ENCODE assay signal across 8 cellular contexts in genomic region chr4:75673027-75673958, GRCh38. TPM values are rescaled to one million over a fixed set of nuclear protein-coding genes. Genes with fewer than 3 reads are reported as not detected.
DNase-seq lines count a peak whose midpoint lies in the region; ATAC-seq and TF ChIP-seq lines count a peak whose summit lies in the region.

G3BP2 (minus strand) TSS chr4:75673411; CDS start chr4:75662025, 11,386 bp downstream.

- no peaks in the 10 kb centered on the region for H3K27me3 Mint-ChIP-seq in activated CD4-positive, alpha-beta T cell treated with anti-CD3 and anti-CD28 coated beads, Interleukin-2, amount 10 ng/mL, durations not matched to agents 7 days and 5 days

- H3K36me3 ChIP-seq in BLaER1, result peaks cover 8% of the 10 kb centered on the region; the same call in 1 of the 2 replicates

- POLR2A ChIA-PET in activated CD4-positive, alpha-beta T cell treated with anti-CD3 and anti-CD28 coated beads, Interleukin-2, amount 10 ng/mL, durations not matched to agents 7 days and 5 days (lab: Charles Lee), result interaction anchor here (0.9 kb wide), 1 partner anchor 51 kb away, joined by 3 read pairs; the partner anchor contains the start of gene USO1

- TF ChIP-seq CTCF in coronary artery (IDR thresholded peaks at IDR 0.05), result no peak

- H3K27ac ChIP-seq in BLaER1 (peak within 1 kb of the TSS; percentile 96), coronary artery (peak within 1 kb of the TSS; percentile 95 to 99), layer of hippocampus (ENCODE audit: low read depth, low read length) (peak within 1 kb of the TSS; percentile 94)

- ATAC-seq in GM19328 (IDR thresholded peaks at IDR 0.05; ENCODE audit: unreplicated experiment), result peak; percentile 90
- peak; percentile 90 for ATAC-seq in HG03520 (IDR thresholded peaks at IDR 0.05; ENCODE audit: unreplicated experiment)

- H3K4me3 ChIP-seq in BLaER1 (peak within 1 kb of the TSS; percentile 99), coronary artery (peak within 1 kb of the TSS; percentile 94)

- H3K9ac ChIP-seq in BLaER1, result peak within 1 kb of the TSS; percentile 94

- H3K4me1 Mint-ChIP-seq in activated CD4-positive, alpha-beta T cell treated with anti-CD3 and anti-CD28 coated beads, Interleukin-2, amount 10 ng/mL, durations not matched to agents 7 days and 5 days, result peaks cover 47% of the 10 kb centered on the region

- no peaks in the 10 kb centered on the region for H3K9me3 ChIP-seq in BLaER1

- H3K9me3 Mint-ChIP-seq in activated CD4-positive, alpha-beta T cell treated with anti-CD3 and anti-CD28 coated beads, Interleukin-2, amount 10 ng/mL, durations not matched to agents 7 days and 5 days, result no peaks in the 10 kb centered on the region

- H3K4me3 Mint-ChIP-seq in activated CD4-positive, alpha-beta T cell treated with anti-CD3 and anti-CD28 coated beads, Interleukin-2, amount 10 ng/mL, durations not matched to agents 7 days and 5 days, result peak within 1 kb of the TSS; percentile 97

- CTCF ChIA-PET in activated CD4-positive, alpha-beta T cell treated with anti-CD3 and anti-CD28 coated beads, Interleukin-2, amount 10 ng/mL, durations not matched to agents 7 days and 5 days (lab: Charles Lee), result interaction anchor here (1.1 kb wide), 1 partner anchor 9 kb away, joined by 3 read pairs; no protein-coding TSS in a partner anchor

- H3K27ac Mint-ChIP-seq in activated CD4-positive, alpha-beta T cell treated with anti-CD3 and anti-CD28 coated beads, Interleukin-2, amount 10 ng/mL, durations not matched to agents 7 days and 5 days, result peak within 1 kb of the TSS; percentile 100

- H3K27me3 ChIP-seq in BLaER1, result no peaks in the 10 kb centered on the region
- no peaks in the 10 kb centered on the region for H3K27me3 ChIP-seq in layer of hippocampus (ENCODE audit: control insufficient read depth, insufficient read depth, low read length)

- DNase-seq in NCI-H69 (lab: John Stamatoyannopoulos, UW), result peak; percentile 97
- DNase-seq in activated CD4-positive, alpha-beta T cell treated with anti-CD3 and anti-CD28 coated beads, Interleukin-2, amount 10 ng/mL, durations not matched to agents 7 days and 5 days, result peak; percentile 98
- DNase-seq in coronary artery (ENCODE audit: low spot score), result peak; percentile 99
- peak; percentile 93 to 95 for DNase-seq in stimulated activated CD4-positive, alpha-beta T cell treated with anti-CD3 and anti-CD28 coated beads, Interleukin-1b, Interleukin-23, amount 100 ng/mL, for 4 hours (ENCODE audit: low read depth in 2 of 2)

- H3K4me1 ChIP-seq in BLaER1, result peaks cover 43% of the 10 kb centered on the region

- H4K20me1 ChIP-seq in BLaER1, result peaks cover 48% of the 10 kb centered on the region

- H3K36me3 Mint-ChIP-seq in activated CD4-positive, alpha-beta T cell treated with anti-CD3 and anti-CD28 coated beads, Interleukin-2, amount 10 ng/mL, durations not matched to agents 7 days and 5 days (ENCODE audit: low read depth), result peaks cover 9% of the 10 kb centered on the region

- peak within 1 kb of the TSS; percentile 96 for H3K4me2 ChIP-seq in BLaER1

RNA-seq across cellular contexts. Expression of gene G3BP2, which starts in this region (rescaled TPM):
- 100 to 1,000 TPM; 135 to 137 TPM for total RNA-seq in activated CD4-positive, alpha-beta T cell treated with anti-CD3 and anti-CD28 coated beads, Interleukin-2, amount 10 ng/mL, durations not matched to agents 7 days and 5 days

Comparison
In these comparisons a context has a peak if more than half of its experiments do, and no peak if none do; other contexts are left out.
1. Peak in every context shown above with its lines: DNase-seq, ATAC-seq, H3K4me3 ChIP-seq and H3K27ac ChIP-seq.